ENCODE assay signal across 9 cellular contexts in the genomic region with DNA sequence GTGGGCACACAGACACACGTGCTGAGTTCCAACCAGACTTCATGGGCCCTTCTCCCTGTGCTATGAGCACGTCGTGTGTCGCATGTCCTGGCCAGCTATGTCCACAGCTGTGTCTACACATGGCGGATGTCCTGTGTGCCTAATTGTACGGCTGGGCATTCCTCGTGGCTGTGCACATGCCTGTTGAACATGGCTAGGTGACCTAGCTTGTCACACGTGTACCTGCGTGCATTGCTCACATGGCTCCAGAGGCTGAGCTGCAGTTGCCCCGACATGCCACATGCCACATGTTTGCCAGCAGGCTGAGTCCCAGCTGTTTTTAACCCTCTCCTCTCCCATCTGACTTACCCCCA. TPM values are rescaled to one million over a fixed set of nuclear protein-coding genes. Genes with fewer than 3 reads are reported as not detected.
DNase-seq lines count a peak whose midpoint lies in the region; ATAC-seq, FAIRE-seq and TF ChIP-seq lines count a peak whose summit lies in the region.
"Had no signal": no experiment of that assay in that cellular context is flagged by ENCODE, and none has a peak within 500 bp of the region (broad histone marks: within the 10 kb centered on the region; RNA-seq: fewer than 3 reads in every experiment).

No MANE protein-coding gene starts in this region.

- DNase-seq in activated CD8-positive, alpha-beta memory T cell treated with anti-CD3 and anti-CD28 coated beads, Interleukin-2, amount 10 ng/mL, durations not matched to agents 7 days and 5 days, result no peak
- no peak for DNase-seq in activated CD8-positive, alpha-beta memory T cell treated with anti-CD3 and anti-CD28 coated beads for 24 hours
- no peak for DNase-seq in activated CD8-positive, alpha-beta T cell treated with anti-CD3 and anti-CD28 coated beads for 36 hours
- DNase-seq in kidney, result no peak
- no peak for DNase-seq in NCI-H187 treated with DMSO at 0.1 percent for 48 hours (lab: John Stamatoyannopoulos, UW)
- DNase-seq in GM13976 (ENCODE audit: low spot score), result no peak

- no peaks in the 10 kb centered on the region for H3K27me3 Mint-ChIP-seq in activated CD8-positive, alpha-beta memory T cell treated with anti-CD3 and anti-CD28 coated beads, Interleukin-2, amount 10 ng/mL, durations not matched to agents 7 days and 5 days
- no peaks in the 10 kb centered on the region for H3K27me3 Mint-ChIP-seq in activated CD8-positive, alpha-beta T cell treated with anti-CD3 and anti-CD28 coated beads for 36 hours

- H3K9me3 ChIP-seq in kidney (ENCODE audit: control insufficient read depth in 1 of 2, low read length in 2 of 2) (no peaks in the 10 kb centered on the region), stomach smooth muscle (ENCODE audit: control insufficient read depth in 2 of 2, low read length in 2 of 2) (no peaks in the 10 kb centered on the region)

- H3K4me1 ChIP-seq in kidney (ENCODE audit: control insufficient read depth in 1 of 2, insufficient read depth in 1 of 2, low read depth in 1 of 2, low read length in 2 of 2) (peaks cover 18 to 26% of the 10 kb centered on the region in 2 donors), stomach smooth muscle (ENCODE audit: control insufficient read depth, insufficient read depth, low read length) (peaks cover 8% of the 10 kb centered on the region)

- CTCF ChIA-PET in activated CD8-positive, alpha-beta memory T cell treated with anti-CD3 and anti-CD28 coated beads, Interleukin-2, amount 10 ng/mL, durations not matched to agents 7 days and 5 days (lab: Charles Lee), result interaction anchor here (0.9 to 8.7 kb wide), 9 partner anchors 17 to 76 kb away, joined by 3 to 233 read pairs (median 5); partner anchors contain the start of gene NOL6
- CTCF ChIA-PET in activated CD8-positive, alpha-beta T cell treated with anti-CD3 and anti-CD28 coated beads for 36 hours (lab: Charles Lee), result interaction anchor here (0.7 to 6.9 kb wide), 9 partner anchors 10 to 274 kb away, joined by 3 to 48 read pairs (median 20); partner anchors contain the start of gene NOL6

- no peak for TF ChIP-seq CTCF in activated CD8-positive, alpha-beta T cell treated with anti-CD3 and anti-CD28 coated beads for 36 hours (IDR thresholded peaks at IDR 0.05)
- TF ChIP-seq CTCF in kidney (IDR thresholded peaks at IDR 0.05; ENCODE audit: borderline replicate concordance, extremely low read depth, insufficient read depth) (no peak), GM13976 (IDR thresholded peaks at IDR 0.05; ENCODE audit: borderline replicate concordance, control extremely low read depth, extremely low read depth, insufficient read depth, missing control alignments) (no peak)

- H3K27me3 ChIP-seq in stomach smooth muscle (ENCODE audit: control insufficient read depth in 1 of 2, insufficient read depth in 2 of 2, low read length in 2 of 2), result no peaks in the 10 kb centered on the region

- no peaks in the 10 kb centered on the region for H3K36me3 Mint-ChIP-seq in activated CD8-positive, alpha-beta memory T cell treated with anti-CD3 and anti-CD28 coated beads, Interleukin-2, amount 10 ng/mL, durations not matched to agents 7 days and 5 days
- no peaks in the 10 kb centered on the region for H3K36me3 Mint-ChIP-seq in activated CD8-positive, alpha-beta T cell treated with anti-CD3 and anti-CD28 coated beads for 36 hours (ENCODE audit: low read depth)

- H3K27ac ChIP-seq in kidney (ENCODE audit: low read depth in 2 of 2, low read length in 2 of 2) (peak overlapping the region; percentile 63 to 76), stomach smooth muscle (ENCODE audit: low read length) (no peak overlapping the region)

- no peaks in the 10 kb centered on the region for H3K9me3 Mint-ChIP-seq in activated CD8-positive, alpha-beta memory T cell treated with anti-CD3 and anti-CD28 coated beads, Interleukin-2, amount 10 ng/mL, durations not matched to agents 7 days and 5 days (ENCODE audit: low read depth)
- no peaks in the 10 kb centered on the region for H3K9me3 Mint-ChIP-seq in activated CD8-positive, alpha-beta T cell treated with anti-CD3 and anti-CD28 coated beads for 36 hours

- no peak for FAIRE-seq in kidney (lab: Jason Lieb, UNC)
- FAIRE-seq: frontal cortex had no signal

- peak overlapping the region; percentile 71 for H3K4me3 Mint-ChIP-seq in activated CD8-positive, alpha-beta memory T cell treated with anti-CD3 and anti-CD28 coated beads, Interleukin-2, amount 10 ng/mL, durations not matched to agents 7 days and 5 days
- H3K4me3 Mint-ChIP-seq in activated CD8-positive, alpha-beta T cell treated with anti-CD3 and anti-CD28 coated beads for 36 hours, result peak overlapping the region; percentile 66

- H3K4me1 Mint-ChIP-seq in activated CD8-positive, alpha-beta memory T cell treated with anti-CD3 and anti-CD28 coated beads, Interleukin-2, amount 10 ng/mL, durations not matched to agents 7 days and 5 days, result peaks cover 47% of the 10 kb centered on the region
- peaks cover 48% of the 10 kb centered on the region for H3K4me1 Mint-ChIP-seq in activated CD8-positive, alpha-beta T cell treated with anti-CD3 and anti-CD28 coated beads for 36 hours (ENCODE audit: low read depth)

- intact Hi-C loops in activated CD8-positive, alpha-beta T cell treated with anti-CD3 and anti-CD28 coated beads for 36 hours (cut with micrococcal nuclease), result no loop called here
- intact Hi-C loops in kidney (cut with DNase I), result no loop called here

- peak overlapping the region; percentile 60 to 72 for H3K4me3 ChIP-seq in kidney (ENCODE audit: low read length in 2 of 2)
- peak overlapping the region; percentile 45 to 75 for H3K4me3 ChIP-seq in stomach smooth muscle (ENCODE audit: low read length in 2 of 2)

- peak overlapping the region; percentile 87 for H3K27ac Mint-ChIP-seq in activated CD8-positive, alpha-beta memory T cell treated with anti-CD3 and anti-CD28 coated beads, Interleukin-2, amount 10 ng/mL, durations not matched to agents 7 days and 5 days
- H3K27ac Mint-ChIP-seq in activated CD8-positive, alpha-beta T cell treated with anti-CD3 and anti-CD28 coated beads for 36 hours, result peak overlapping the region; percentile 80

- H3K9ac ChIP-seq in kidney (ENCODE audit: low read length in 2 of 2) (peak overlapping the region in 1 of 2 donors; percentile 46), stomach smooth muscle (ENCODE audit: low read length in 2 of 2) (no peak overlapping the region)

- POLR2A ChIA-PET in activated CD8-positive, alpha-beta T cell treated with anti-CD3 and anti-CD28 coated beads for 36 hours (lab: Charles Lee), result interaction anchor here (1.0 to 2.6 kb wide), 6 partner anchors 10 to 33 kb away, joined by 3 to 15 read pairs (median 5); partner anchors contain the start of gene NOL6

- H3K36me3 ChIP-seq in kidney (ENCODE audit: control insufficient read depth in 1 of 2, insufficient read depth in 2 of 2, low read length in 2 of 2) (peaks cover 0 to 2% of the 10 kb centered on the region in 2 donors), stomach smooth muscle (ENCODE audit: control insufficient read depth in 2 of 2, insufficient read depth in 2 of 2, low read length in 2 of 2) (no peaks in the 10 kb centered on the region)

- in situ Hi-C loops in GM13976 (cut with MboI; ENCODE audit: low sequenced_read_pairs, unreplicated experiment), result no loop called here

- no peak for ATAC-seq in activated CD8-positive, alpha-beta memory T cell treated with anti-CD3 and anti-CD28 coated beads, Interleukin-2, amount 10 ng/mL, durations not matched to agents 7 days and 5 days
- ATAC-seq in activated CD8-positive, alpha-beta T cell treated with anti-CD3 and anti-CD28 coated beads for 36 hours, result no peak
- no peak for ATAC-seq in HG02588 (IDR thresholded peaks at IDR 0.05; ENCODE audit: unreplicated experiment)

RNA-seq across cellular contexts. Expression of gene AQP3, which starts 0.7 kb away (rescaled TPM):
- total RNA-seq in activated CD8-positive, alpha-beta memory T cell treated with anti-CD3 and anti-CD28 coated beads, Interleukin-2, amount 10 ng/mL, durations not matched to agents 7 days and 5 days, result 10 to 100 TPM in 1 of 2 experiments, 1 to 10 TPM in 1; 2.8 to 10.4 TPM
- 1 to 10 TPM; 1.2 to 2.6 TPM for total RNA-seq in activated CD8-positive, alpha-beta T cell treated with anti-CD3 and anti-CD28 coated beads for 36 hours
- total RNA-seq in kidney, result 135 TPM
- 401 TPM for polyA plus RNA-seq in kidney (ENCODE audit: insufficient read depth, low read depth, low replicate concordance)
- total RNA-seq: frontal cortex had no signal

RNA-seq across cellular contexts. Expression of gene NOL6, which starts 25.6 kb away (rescaled TPM):
- total RNA-seq in activated CD8-positive, alpha-beta memory T cell treated with anti-CD3 and anti-CD28 coated beads, Interleukin-2, amount 10 ng/mL, durations not matched to agents 7 days and 5 days, result 10 to 100 TPM; 34.3 to 43.1 TPM
- 10 to 100 TPM; 45.5 to 45.9 TPM for total RNA-seq in activated CD8-positive, alpha-beta T cell treated with anti-CD3 and anti-CD28 coated beads for 36 hours
- 32.8 TPM for total RNA-seq in kidney
- 10.8 TPM for polyA plus RNA-seq in kidney (ENCODE audit: insufficient read depth, low read depth, low replicate concordance)

RNA-seq across cellular contexts. Expression of gene AQP7, which starts 45.8 kb away (rescaled TPM):
- total RNA-seq in activated CD8-positive, alpha-beta memory T cell treated with anti-CD3 and anti-CD28 coated beads, Interleukin-2, amount 10 ng/mL, durations not matched to agents 7 days and 5 days, result not detected
- not detected for total RNA-seq in activated CD8-positive, alpha-beta T cell treated with anti-CD3 and anti-CD28 coated beads for 36 hours
- total RNA-seq in kidney, result 11.9 TPM
- 45.3 TPM for polyA plus RNA-seq in kidney (ENCODE audit: insufficient read depth, low read depth, low replicate concordance)
- total RNA-seq: frontal cortex had no signal

Comparison
In these comparisons a context has a peak if more than half of its experiments do, and no peak if none do; other contexts are left out.
1. RNA of gene AQP3, which starts 0.7 kb away (total RNA-seq): 135 TPM in kidney (single experiment); 2.8 to 10.4 TPM in activated CD8-positive, alpha-beta memory T cell treated with anti-CD3 and anti-CD28 coated beads, Interleukin-2, amount 10 ng/mL, durations not matched to agents 7 days and 5 days and 1.2 to 2.6 TPM in activated CD8-positive, alpha-beta T cell treated with anti-CD3 and anti-CD28 coated beads for 36 hours; every median in the first group is over 10 times any median in the second.
2. RNA of gene AQP7, which starts 45.8 kb away (total RNA-seq): 11.9 TPM in kidney (single experiment); not detected in activated CD8-positive, alpha-beta T cell treated with anti-CD3 and anti-CD28 coated beads for 36 hours and not detected in activated CD8-positive, alpha-beta memory T cell treated with anti-CD3 and anti-CD28 coated beads, Interleukin-2, amount 10 ng/mL, durations not matched to agents 7 days and 5 days; every median in the first group is over 10 times any median in the second.